ENCODE assay signal across 16 cellular contexts in the genomic region with DNA sequence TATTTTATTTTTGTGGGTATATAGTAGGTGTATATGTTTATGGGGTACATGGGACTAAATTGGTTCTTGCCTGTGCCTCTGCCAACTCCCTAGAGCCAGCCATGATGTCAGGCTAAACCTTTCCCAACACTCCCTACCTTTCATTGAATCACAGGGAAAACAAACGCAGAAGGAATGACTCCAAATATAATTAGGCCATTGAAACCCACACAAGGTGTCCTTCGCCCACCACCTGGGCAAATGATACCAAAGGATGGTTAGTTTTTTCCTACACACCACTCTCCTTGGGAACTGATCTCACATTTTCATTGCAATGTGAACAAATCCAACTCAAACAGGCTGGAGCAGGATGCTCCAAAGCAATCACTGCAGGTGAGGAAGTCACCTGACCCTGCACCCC. TPM values are rescaled to one million over a fixed set of nuclear protein-coding genes. Genes with fewer than 3 reads are reported as not detected.
DNase-seq lines count a peak whose midpoint lies in the region; TF ChIP-seq lines count a peak whose summit lies in the region.
"Had no signal": no experiment of that assay in that cellular context is flagged by ENCODE, and none has a peak within 500 bp of the region (broad histone marks: within the 10 kb centered on the region; RNA-seq: fewer than 3 reads in every experiment).

No MANE protein-coding gene starts in this region.

- no peak overlapping the region for H3K9ac ChIP-seq in stomach smooth muscle (ENCODE audit: low read length in 2 of 2)

- H3K4me1 ChIP-seq in stomach smooth muscle (ENCODE audit: control insufficient read depth, insufficient read depth, low read length): peaks cover 42% of the 10 kb centered on the region
- H3K4me1 ChIP-seq: BE2C had no signal

- H3K4me3 ChIP-seq in LNCaP clone FGC (ENCODE audit: low read depth, low read length): no peak overlapping the region
- no peak overlapping the region for H3K4me3 ChIP-seq in coronary artery
- H3K4me3 ChIP-seq in stomach smooth muscle (ENCODE audit: low read length in 2 of 2): no peak overlapping the region

- DNase-seq in activated effector memory CD4-positive, alpha-beta T cell treated with anti-CD3 and anti-CD28 coated beads, Interleukin-2, amount 50 U/mL, for 16 hours: peak; percentile 31
- DNase-seq in activated effector memory CD4-positive, alpha-beta T cell treated with Interleukin-2 at 50 U/mL for 16 hours: no peak
- DNase-seq in LNCaP clone FGC (ENCODE audit: low read depth) (peak; percentile 89), coronary artery (ENCODE audit: low spot score) (peak; percentile 22), NCI-H1417 treated with DMSO at 0.1 percent for 48 hours (lab: John Stamatoyannopoulos, UW) (no peak), posterior vena cava (ENCODE audit: low spot score) (no peak)
- DNase-seq: BE2C; CD8-positive, alpha-beta memory T cell; DMS 273 treated with DMSO at 0.1 percent for 48 hours; EL; HCEC 1CT; Karpas-422; NCI-H1105 treated with DMSO at 0.1 percent for 48 hours; NCI-H2081; SHP77 treated with DMSO at 0.1 percent for 48 hours had no signal

- TF ChIP-seq CTCF in LNCaP clone FGC (IDR thresholded peaks at IDR 0.05; ENCODE audit: control insufficient read depth, extremely low read depth, insufficient read depth) (no peak), coronary artery (IDR thresholded peaks at IDR 0.05) (no peak)

- no peaks in the 10 kb centered on the region for H3K27me3 ChIP-seq in stomach smooth muscle (ENCODE audit: control insufficient read depth in 1 of 2, insufficient read depth in 2 of 2, low read length in 2 of 2)
- H3K27me3 ChIP-seq: BE2C had no signal

- no peaks in the 10 kb centered on the region for H3K9me3 ChIP-seq in stomach smooth muscle (ENCODE audit: control insufficient read depth in 2 of 2, low read length in 2 of 2)
- H3K9me3 ChIP-seq: BE2C had no signal

- H3K36me3 ChIP-seq in stomach smooth muscle (ENCODE audit: control insufficient read depth in 2 of 2, insufficient read depth in 2 of 2, low read length in 2 of 2): peaks cover 2 to 12% of the 10 kb centered on the region in 2 donors
- H3K36me3 ChIP-seq: BE2C had no signal

- no peak overlapping the region for H3K27ac ChIP-seq in coronary artery
- H3K27ac ChIP-seq in stomach smooth muscle (ENCODE audit: low read length): peak overlapping the region; percentile 31

- intact Hi-C loops in posterior vena cava (cut with DNase I): no loop called here

RNA-seq across cellular contexts. Expression of a gene that starts 27.5 kb away (rescaled TPM):
- 100 to 1,000 TPM; 206 to 227 TPM for total RNA-seq in posterior vena cava

Comparison
In these comparisons a context has a peak if more than half of its experiments do, and no peak if none do; other contexts are left out.
1. DNase-seq: peak in activated effector memory CD4-positive, alpha-beta T cell treated with anti-CD3 and anti-CD28 coated beads, Interleukin-2, amount 50 U/mL, for 16 hours (single experiment), LNCaP clone FGC (single experiment) and coronary artery (single experiment); none in activated effector memory CD4-positive, alpha-beta T cell treated with Interleukin-2 at 50 U/mL for 16 hours (single experiment), NCI-H1417 treated with DMSO at 0.1 percent for 48 hours (single experiment) and posterior vena cava (single experiment).